Comparison of ENCODE assay signal across 9 cellular contexts in the genomic region with DNA sequence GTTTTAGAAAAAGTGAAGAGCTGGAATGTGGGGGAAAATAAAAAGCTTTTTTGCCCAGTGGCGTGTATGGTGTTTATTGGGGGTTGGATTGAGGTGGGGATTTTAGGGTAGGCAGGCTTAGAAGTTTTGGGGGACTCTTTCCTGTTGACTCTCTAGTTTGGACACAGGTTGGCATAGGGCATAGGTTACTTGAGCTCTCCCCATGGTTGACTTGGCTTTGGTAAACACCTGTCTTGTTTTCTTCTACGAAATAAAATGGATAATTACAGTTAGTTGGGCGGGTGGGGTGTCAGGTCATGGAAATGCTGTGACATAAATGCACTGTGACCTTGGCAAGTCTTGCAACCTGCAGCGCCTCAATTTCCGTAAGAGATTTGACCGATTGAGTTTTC. TPM values are rescaled to one million over a fixed set of nuclear protein-coding genes. Genes with fewer than 3 reads are reported as not detected.
DNase-seq lines count a peak whose midpoint lies in the region; ATAC-seq, FAIRE-seq and TF ChIP-seq lines count a peak whose summit lies in the region.
"Had no signal": no experiment of that assay in that cellular context is flagged by ENCODE, and none has a peak within 500 bp of the region (broad histone marks: within the 10 kb centered on the region; RNA-seq: fewer than 3 reads in every experiment).

No MANE protein-coding gene starts in this region.

- POLR2A ChIA-PET in A549 (lab: Yijun Ruan, JAX): interaction anchor here (0.9 to 2.0 kb wide), 13 partner anchors 10 to 162 kb away, joined by 3 to 27 read pairs (median 5); partner anchors contain the start of genes ASPHD1, HIRIP3, INO80E and KCTD13

- DNase-seq in A549 (ENCODE audit: low read depth in 1 of 2, low spot score in 1 of 2) (no peak), bronchial epithelial cell (ENCODE audit: low read depth) (no peak), HT-29 (ENCODE audit: low spot score) (no peak)
- no peak for DNase-seq in natural killer cell treated with Interleukin-12 subunit alpha and Interleukin-12 subunit beta and Interleukin-15 and Interleukin-18, amount 100 ng/mL, for 72 hours (ENCODE audit: low spot score)
- DNase-seq in central memory CD4-positive, alpha-beta T cell: no peak

- peak overlapping the region; percentile 74 to 95 (median 77) for H3K27ac Mint-ChIP-seq in IgD-negative memory B cell
- H3K27ac Mint-ChIP-seq in natural killer cell treated with Interleukin-12 subunit alpha and Interleukin-12 subunit beta and Interleukin-15 and Interleukin-18, amount 100 ng/mL, for 72 hours: peak overlapping the region; percentile 74 to 91

- H3K4me2 ChIP-seq in A549: no peak overlapping the region

- TF ChIP-seq EP300 in A549 (IDR thresholded peaks at IDR 0.05): no peak

- CTCF ChIA-PET in A549 (lab: Yijun Ruan, JAX): interaction anchor here (0.6 to 2.7 kb wide), 16 partner anchors 11 to 274 kb away, joined by 3 to 18 read pairs (median 4); partner anchors contain the start of genes C16orf92, KCTD13, TLCD3B and TMEM219

- peaks cover 4% of the 10 kb centered on the region; the same call in 1 of the 3 replicates for H3K9me3 ChIP-seq in A549

- TF ChIP-seq CTCF in A549 (IDR thresholded peaks at IDR 0.05) (no peak), bronchial epithelial cell (IDR thresholded peaks at IDR 0.05; ENCODE audit: insufficient read depth, low read length, severe bottlenecking) (no peak)

- H3K9me3 Mint-ChIP-seq in IgD-negative memory B cell: no peaks in the 10 kb centered on the region
- H3K9me3 Mint-ChIP-seq in natural killer cell treated with Interleukin-12 subunit alpha and Interleukin-12 subunit beta and Interleukin-15 and Interleukin-18, amount 100 ng/mL, for 72 hours: no peaks in the 10 kb centered on the region

- TF ChIP-seq RAD21 in A549 (conservative IDR thresholded peaks at IDR 0.05 in 1 of 2, IDR thresholded peaks at IDR 0.05 in 1 of 2): no peak

- TF ChIP-seq POLR2A in A549 (IDR thresholded peaks at IDR 0.05; ENCODE audit: low read length): no peak

- ATAC-seq in A549 (no peak), GM19455 (IDR thresholded peaks at IDR 0.05; ENCODE audit: unreplicated experiment) (no peak), HG03039 (IDR thresholded peaks at IDR 0.05; ENCODE audit: unreplicated experiment) (no peak)
- no peak for ATAC-seq in natural killer cell treated with Interleukin-12 subunit alpha and Interleukin-12 subunit beta and Interleukin-15 and Interleukin-18, amount 100 ng/mL, for 72 hours

- H3K36me3 ChIP-seq in bronchial epithelial cell (ENCODE audit: control insufficient read depth, insufficient read depth, low read length): peaks cover 12% of the 10 kb centered on the region

- H3K27me3 Mint-ChIP-seq in IgD-negative memory B cell: no peaks in the 10 kb centered on the region
- H3K27me3 Mint-ChIP-seq in natural killer cell treated with Interleukin-12 subunit alpha and Interleukin-12 subunit beta and Interleukin-15 and Interleukin-18, amount 100 ng/mL, for 72 hours: no peaks in the 10 kb centered on the region

- FAIRE-seq in A549 (lab: Jason Lieb, UNC) (no peak), bronchial epithelial cell (lab: Jason Lieb, UNC) (no peak)

- no peaks in the 10 kb centered on the region for H3K27me3 ChIP-seq in bronchial epithelial cell (ENCODE audit: control insufficient read depth, insufficient read depth, low read length)

- H3K4me3 ChIP-seq in A549: no peak overlapping the region
- peak overlapping the region; percentile 96 for H3K4me3 ChIP-seq in bronchial epithelial cell (ENCODE audit: low read depth, low read length)

- H3K4me1 ChIP-seq in A549: peaks cover 19% of the 10 kb centered on the region

- peaks cover 20 to 22% (median 22%) of the 10 kb centered on the region in 3 donors for H3K4me1 Mint-ChIP-seq in IgD-negative memory B cell
- H3K4me1 Mint-ChIP-seq in natural killer cell treated with Interleukin-12 subunit alpha and Interleukin-12 subunit beta and Interleukin-15 and Interleukin-18, amount 100 ng/mL, for 72 hours (ENCODE audit: low read depth in 2 of 2): peaks cover 30 to 43% of the 10 kb centered on the region in 2 donors

- peak overlapping the region; percentile 78 to 98 (median 92) for H3K4me3 Mint-ChIP-seq in IgD-negative memory B cell
- peak overlapping the region; percentile 99 for H3K4me3 Mint-ChIP-seq in natural killer cell treated with Interleukin-12 subunit alpha and Interleukin-12 subunit beta and Interleukin-15 and Interleukin-18, amount 100 ng/mL, for 72 hours

- WGBS in A549 (ENCODE audit: missing lambda C conversion rate): 88% methylated on average over 6 of the region's 6 CpGs

- H3K36me3 Mint-ChIP-seq in IgD-negative memory B cell: peaks cover 7% of the 10 kb centered on the region
- peaks cover 17% of the 10 kb centered on the region for H3K36me3 Mint-ChIP-seq in natural killer cell treated with Interleukin-12 subunit alpha and Interleukin-12 subunit beta and Interleukin-15 and Interleukin-18, amount 100 ng/mL, for 72 hours

- peak overlapping the region; percentile 90 to 98; a peak in 5 of 6 replicates for H3K27ac ChIP-seq in A549

TF ChIP-seq in A549, 52 proteins besides CTCF, POLR2A, EP300 and RAD21:
- no peak for TF ChIP-seq MYC (IDR thresholded peaks at IDR 0.05; ENCODE audit: borderline replicate concordance, low read length)
- TF ChIP-seq HDAC2 (IDR thresholded peaks at IDR 0.05): no peak
- no peak for TF ChIP-seq HEYL (CRISPR knock-in tag; IDR thresholded peaks at IDR 0.05)
- TF ChIP-seq NR3C1 (IDR thresholded peaks at IDR 0.05): no peak
- no peak for TF ChIP-seq HOXA7 (CRISPR knock-in tag; IDR thresholded peaks at IDR 0.05)
- TF ChIP-seq RFX5 (IDR thresholded peaks at IDR 0.05): no peak
- no peak for TF ChIP-seq FOXS1 (CRISPR knock-in tag; IDR thresholded peaks at IDR 0.05)
- no peak for TF ChIP-seq NFE2L2 (conservative IDR thresholded peaks at IDR 0.05; ENCODE audit: low read length)
- no peak for TF ChIP-seq MAFK (IDR thresholded peaks at IDR 0.05; ENCODE audit: partially characterized antibody)
- no peak for TF ChIP-seq SREBF2 (IDR thresholded peaks at IDR 0.05)
- TF ChIP-seq CEBPB (IDR thresholded peaks at IDR 0.05): no peak
- TF ChIP-seq MAZ (IDR thresholded peaks at IDR 0.05; ENCODE audit: borderline replicate concordance, low read depth, low read length): no peak

RNA-seq across cellular contexts. Expression of gene TAOK2, which starts 0.7 kb away (rescaled TPM):
- polyA plus RNA-seq in A549 (2011; rRNA removed) (13.7 TPM in 2 replicates), A549 (2017; fragmentation: RNase III; extraction: RNeasy Plus Mini Kit Qiagen cat#74134 plus additional on column Dnase treatment) (28.2 to 30.8 TPM (median 30.7 TPM) in 3 replicates), IgD-negative memory B cell (7.6 TPM)
- polyA plus RNA-seq in A549 (2012; cell fraction: cytosol; rRNA removed): 16.9 and 20.1 TPM in 2 replicates
- polyA plus RNA-seq in A549 (2012; cell fraction: nucleus; rRNA removed): 55.5 and 72.3 TPM in 2 replicates
- polyA minus RNA-seq in A549 (2011; rRNA and poly(A)+ RNA removed): 20.2 and 20.6 TPM in 2 replicates
- 24.7 and 28.7 TPM in 2 replicates for total RNA-seq in bronchial epithelial cell
- 10 to 100 TPM; 39.6 to 66.8 TPM for total RNA-seq in natural killer cell treated with Interleukin-12 subunit alpha and Interleukin-12 subunit beta and Interleukin-15 and Interleukin-18, amount 100 ng/mL, for 72 hours
- total RNA-seq in HT-29 (2014; rRNA removed; shearing (Covaris generic)): 56.5 and 56.8 TPM in 2 replicates

RNA-seq across cellular contexts. Expression of gene TMEM219, which starts 11.1 kb away (rescaled TPM):
- polyA plus RNA-seq in A549 (2011; rRNA removed): 65.1 and 82.5 TPM in 2 replicates
- polyA plus RNA-seq in A549 (2012; cell fraction: cytosol; rRNA removed): 66.5 and 71.2 TPM in 2 replicates
- 56.7 and 79.5 TPM in 2 replicates for polyA plus RNA-seq in A549 (2012; cell fraction: nucleus; rRNA removed)
- 68.1 to 77.2 TPM (median 74.4 TPM) in 3 replicates for polyA plus RNA-seq in A549 (2017; fragmentation: RNase III; extraction: RNeasy Plus Mini Kit Qiagen cat#74134 plus additional on column Dnase treatment)
- polyA minus RNA-seq in A549 (2011; rRNA and poly(A)+ RNA removed): 55.4 and 65.0 TPM in 2 replicates
- polyA plus RNA-seq in IgD-negative memory B cell: 171 TPM
- total RNA-seq in bronchial epithelial cell: 49.8 and 66.1 TPM in 2 replicates
- total RNA-seq in natural killer cell treated with Interleukin-12 subunit alpha and Interleukin-12 subunit beta and Interleukin-15 and Interleukin-18, amount 100 ng/mL, for 72 hours: 10 to 100 TPM; 44.3 to 51.6 TPM
- total RNA-seq in HT-29 (2014; rRNA removed; shearing (Covaris generic)): 103 and 110 TPM in 2 replicates

RNA-seq across cellular contexts. Expression of gene HIRIP3, which starts 22.4 kb away (rescaled TPM):
- 11.5 and 13.5 TPM in 2 replicates for polyA plus RNA-seq in A549 (2011; rRNA removed)
- 24.3 and 24.9 TPM in 2 replicates for polyA plus RNA-seq in A549 (2012; cell fraction: cytosol; rRNA removed)
- 17.8 TPM in 2 replicates for polyA plus RNA-seq in A549 (2012; cell fraction: nucleus; rRNA removed)
- 16.7 to 19.5 TPM (median 17.0 TPM) in 3 replicates for polyA plus RNA-seq in A549 (2017; fragmentation: RNase III; extraction: RNeasy Plus Mini Kit Qiagen cat#74134 plus additional on column Dnase treatment)
- polyA minus RNA-seq in A549 (2011; rRNA and poly(A)+ RNA removed): 7.3 and 8.4 TPM in 2 replicates
- 21.0 TPM for polyA plus RNA-seq in IgD-negative memory B cell
- 6.0 and 6.8 TPM in 2 replicates for total RNA-seq in bronchial epithelial cell
- 10 to 100 TPM; 30.0 to 40.8 TPM for total RNA-seq in natural killer cell treated with Interleukin-12 subunit alpha and Interleukin-12 subunit beta and Interleukin-15 and Interleukin-18, amount 100 ng/mL, for 72 hours
- total RNA-seq in HT-29 (2014; rRNA removed; shearing (Covaris generic)): 21.1 and 23.2 TPM in 2 replicates

RNA-seq across cellular contexts. Expression of gene INO80E, which starts 23.1 kb away (rescaled TPM):
- polyA plus RNA-seq in A549 (2011; rRNA removed): 33.1 and 41.3 TPM in 2 replicates
- 42.7 and 42.8 TPM in 2 replicates for polyA plus RNA-seq in A549 (2012; cell fraction: cytosol; rRNA removed)
- polyA plus RNA-seq in A549 (2012; cell fraction: nucleus; rRNA removed): 37.8 and 46.4 TPM in 2 replicates
- 85.4 to 94.2 TPM (median 89.0 TPM) in 3 replicates for polyA plus RNA-seq in A549 (2017; fragmentation: RNase III; extraction: RNeasy Plus Mini Kit Qiagen cat#74134 plus additional on column Dnase treatment)
- polyA minus RNA-seq in A549 (2011; rRNA and poly(A)+ RNA removed): 11.3 and 12.0 TPM in 2 replicates
- 6.0 TPM for polyA plus RNA-seq in IgD-negative memory B cell
- 15.1 and 22.6 TPM in 2 replicates for total RNA-seq in bronchial epithelial cell
- 100 to 1,000 TPM; 101 to 133 TPM for total RNA-seq in natural killer cell treated with Interleukin-12 subunit alpha and Interleukin-12 subunit beta and Interleukin-15 and Interleukin-18, amount 100 ng/mL, for 72 hours
- 72.2 and 79.2 TPM in 2 replicates for total RNA-seq in HT-29 (2014; rRNA removed; shearing (Covaris generic))

RNA-seq across cellular contexts. Expression of gene DOC2A, which starts 37.8 kb away (rescaled TPM):
- polyA plus RNA-seq in A549 (2011; rRNA removed) (2.5 and 3.4 TPM in 2 replicates), A549 (2017; fragmentation: RNase III; extraction: RNeasy Plus Mini Kit Qiagen cat#74134 plus additional on column Dnase treatment) (4.6 to 6.7 TPM (median 5.5 TPM) in 3 replicates), IgD-negative memory B cell (not detected)
- 6.4 and 6.9 TPM in 2 replicates for polyA plus RNA-seq in A549 (2012; cell fraction: cytosol; rRNA removed)
- 42.3 and 48.7 TPM in 2 replicates for polyA plus RNA-seq in A549 (2012; cell fraction: nucleus; rRNA removed)
- 2.0 and 5.1 TPM in 2 replicates for polyA minus RNA-seq in A549 (2011; rRNA and poly(A)+ RNA removed)
- total RNA-seq in bronchial epithelial cell: not detected in 2 replicates
- total RNA-seq in natural killer cell treated with Interleukin-12 subunit alpha and Interleukin-12 subunit beta and Interleukin-15 and Interleukin-18, amount 100 ng/mL, for 72 hours: not detected
- 0.89 TPM in 1 of 2 replicates, not detected in the other for total RNA-seq in HT-29 (2014; rRNA removed; shearing (Covaris generic))
- total RNA-seq: T-helper 1 cell treated with Interleukin-12 subunit alpha and Interleukin-12 subunit beta and Interleukin-4 antibody, amounts not matched to agents 30 ng/mL and 1 ng/mL, for 36 hours had no signal
